ENCODE assay signal across 8 cellular contexts in the genomic region with DNA sequence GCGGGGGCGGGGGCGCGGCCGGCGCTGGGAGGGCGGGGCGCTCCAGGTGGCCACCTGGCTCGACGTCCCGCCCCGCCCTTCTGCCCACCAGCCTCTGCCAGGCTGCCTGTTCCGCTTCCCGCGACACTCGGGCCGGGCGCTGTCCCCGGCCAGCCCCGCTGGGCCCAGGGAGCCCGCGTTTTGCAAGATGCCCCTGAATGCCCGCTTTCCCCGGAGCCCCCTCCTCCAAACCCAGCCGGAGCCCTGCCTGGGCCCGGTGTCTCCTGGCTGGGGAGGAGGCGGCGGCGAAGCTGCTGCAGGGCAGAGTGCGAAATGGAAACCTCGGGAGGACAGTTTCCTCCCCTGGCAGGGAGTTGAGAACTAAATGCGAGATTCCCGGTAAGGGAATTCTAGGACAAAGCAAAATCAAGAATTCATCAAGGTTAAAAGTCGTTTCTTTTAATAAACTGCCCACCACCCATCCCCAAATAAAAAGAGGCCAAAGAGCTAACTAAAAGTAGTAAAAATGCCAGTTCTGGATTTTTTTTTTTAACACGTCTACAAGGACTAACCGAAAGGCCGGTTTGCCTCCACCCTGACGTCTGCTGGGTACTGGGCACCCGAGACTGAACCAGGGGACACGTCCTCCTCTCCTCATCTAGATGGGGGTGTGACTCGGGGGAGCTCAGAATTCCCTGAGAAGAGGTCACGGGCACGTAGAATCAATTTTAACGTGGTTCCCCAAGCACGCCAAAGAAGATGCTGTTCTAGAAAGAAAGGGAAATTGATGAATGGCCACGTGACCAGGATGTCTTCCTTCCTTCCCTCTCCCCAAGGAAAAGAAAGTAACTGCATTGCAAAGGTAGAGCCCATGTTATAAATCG.
DNase-seq lines count a peak whose midpoint lies in the region; ATAC-seq and TF ChIP-seq lines count a peak whose summit lies in the region.

No MANE protein-coding gene starts in this region.

- H3K36me3 Mint-ChIP-seq in activated B cell treated with CpG ODN at 0.5 μM for 24 hours (ENCODE audit: low read depth): no peaks in the 10 kb centered on the region

- no peaks in the 10 kb centered on the region for H3K9me3 ChIP-seq in DND-41 (ENCODE audit: insufficient read depth, low read length, severe bottlenecking)
- no peaks in the 10 kb centered on the region for H3K9me3 ChIP-seq in spleen

- H3K4me1 ChIP-seq in DND-41 (ENCODE audit: insufficient read depth, low read length): peaks cover 15% of the 10 kb centered on the region
- H3K4me1 ChIP-seq in spleen: peaks cover 9 to 29% (median 26%) of the 10 kb centered on the region in 6 donors

- no peak overlapping the region for H3K9ac ChIP-seq in DND-41 (ENCODE audit: low read depth, low read length)

- intact Hi-C loops in activated B cell treated with CpG ODN at 0.5 μM for 24 hours (cut with micrococcal nuclease): loop anchor here (1.0 to 5.0 kb wide), 7 partner anchors 13 to 911 kb away; a partner anchor contains a TSS
- intact Hi-C loops in spleen (cut with DNase I; ENCODE audit: low total_unique reads): no loop called here

- TF ChIP-seq CTCF in DND-41 (IDR thresholded peaks at IDR 0.05; ENCODE audit: borderline replicate concordance, extremely low read depth, low read length, poor library complexity, severe bottlenecking) (no peak), activated B cell treated with CpG ODN at 0.5 μM for 24 hours (IDR thresholded peaks at IDR 0.05) (no peak), spleen (IDR thresholded peaks at IDR 0.05 in 8 of 11, conservative IDR thresholded peaks at IDR 0.05 in 3 of 11) (no peak)

- H3K27ac Mint-ChIP-seq in activated B cell treated with CpG ODN at 0.5 μM for 24 hours: no peak overlapping the region

- peaks cover 29% of the 10 kb centered on the region for H3K27me3 Mint-ChIP-seq in activated B cell treated with CpG ODN at 0.5 μM for 24 hours

- H3K4me3 Mint-ChIP-seq in activated B cell treated with CpG ODN at 0.5 μM for 24 hours: peak overlapping the region; percentile 50

- POLR2A ChIA-PET in activated B cell treated with CpG ODN at 0.5 μM for 24 hours (lab: Charles Lee): interaction anchor here (0.8 to 2.7 kb wide), 3 partner anchors 14 to 50 kb away, joined by 4 to 28 read pairs (median 4); no protein-coding TSS in a partner anchor

- H3K27me3 ChIP-seq in DND-41 (ENCODE audit: insufficient read depth, low read length, poor library complexity) (no peaks in the 10 kb centered on the region), spleen (replicated peaks in 1 of 7) (peaks cover 0 to 38% (median 16%) of the 10 kb centered on the region in 7 donors)

- H3K36me3 ChIP-seq in DND-41 (ENCODE audit: insufficient read depth, low read length): no peaks in the 10 kb centered on the region
- no peaks in the 10 kb centered on the region for H3K36me3 ChIP-seq in spleen

- TF ChIP-seq POLR2A in spleen (IDR thresholded peaks at IDR 0.05): peak in 1 of 3 donors; percentile 42

- H4K20me1 ChIP-seq in DND-41 (ENCODE audit: insufficient read depth, low read length): no peaks in the 10 kb centered on the region

- peaks cover 3% of the 10 kb centered on the region for H3K9me3 Mint-ChIP-seq in activated B cell treated with CpG ODN at 0.5 μM for 24 hours

- peak overlapping the region; percentile 61 for H3K4me2 ChIP-seq in DND-41 (ENCODE audit: insufficient read depth, low read length)

- no peak for DNase-seq in DND-41
- peak; percentile 2 for DNase-seq in HT-29 (ENCODE audit: low spot score)
- no peak for DNase-seq in activated B cell treated with CpG ODN at 0.5 μM for 24 hours
- no peak for DNase-seq in spleen
- no peak for DNase-seq in putamen (ENCODE audit: low spot score)
- no peak for DNase-seq in stimulated activated CD4-positive, alpha-beta T cell treated with anti-CD3 and anti-CD28 coated beads, Interleukin-2, amount 100 ng/mL, for 48 hours

- H3K4me1 Mint-ChIP-seq in activated B cell treated with CpG ODN at 0.5 μM for 24 hours: peaks cover 35% of the 10 kb centered on the region

- CTCF ChIA-PET in activated B cell treated with CpG ODN at 0.5 μM for 24 hours (lab: Charles Lee): interaction anchor here (0.8 kb wide), 1 partner anchor 16 kb away, joined by 3 read pairs; no protein-coding TSS in a partner anchor

- 12 to 24% (median 13%) methylated on average over 25 to 47 of the region's 47 CpGs for WGBS in spleen, 5 donors

- H3K79me2 ChIP-seq in DND-41 (ENCODE audit: insufficient read depth, low read length): no peaks in the 10 kb centered on the region

- H2AFZ ChIP-seq in DND-41 (ENCODE audit: low read depth, low read length): peak overlapping the region; percentile 53

- ATAC-seq in DND-41 (ENCODE audit: insufficient read depth, low read depth) (no peak; the same call in 2 of the 3 replicates), GM19397 (IDR thresholded peaks at IDR 0.05; ENCODE audit: unreplicated experiment) (peak; percentile 55), activated B cell treated with CpG ODN at 0.5 μM for 24 hours (ENCODE audit: low read depth) (no peak)

- H3K4me3 ChIP-seq in DND-41 (ENCODE audit: low read depth in 1 of 2, low read length in 2 of 2) (peak overlapping the region; percentile 10 to 52; a peak in 3 of 4 replicates), iPS-11a (ENCODE audit: low read depth, low read length) (peak overlapping the region; percentile 38), spleen (peak overlapping the region; percentile 46 to 92 (median 72))

- no peak overlapping the region for H3K27ac ChIP-seq in DND-41 (ENCODE audit: low read length)
- peak overlapping the region; percentile 10 to 82 (median 60) for H3K27ac ChIP-seq in spleen
